In genomic region chrX:153794018-153794896, GRCh38 we compare ENCODE assay signal across 8 cellular contexts. TPM values are rescaled to one million over a fixed set of nuclear protein-coding genes. Genes with fewer than 3 reads are reported as not detected.
DNase-seq lines count a peak whose midpoint lies in the region; TF ChIP-seq lines count a peak whose summit lies in the region.

IDH3G (minus strand) TSS chrX:153794375; CDS start chrX:153794326, 49 bp downstream.
SSR4 (plus strand) TSS chrX:153794668; CDS start chrX:153794688, 20 bp downstream.

- TF ChIP-seq CTCF in fibroblast of the aortic adventitia (IDR thresholded peaks at IDR 0.05; ENCODE audit: insufficient read depth, low read length) (peak; percentile 15), nephron (IDR thresholded peaks at IDR 0.05; ENCODE audit: unreplicated experiment in 3 of 3) (no peak)

- H3K27me3 ChIP-seq in H7 (ENCODE audit: control insufficient read depth, insufficient read depth, low read length): no peaks in the 10 kb centered on the region

- H3K4me3 ChIP-seq in H7 (ENCODE audit: insufficient read depth, low read depth, low read length): peak within 1 kb of the TSS; percentile 76
- H3K4me3 ChIP-seq in fibroblast of the aortic adventitia (ENCODE audit: low read depth, low read length): peak within 1 kb of the TSS; percentile 82

- peaks cover 14% of the 10 kb centered on the region for H3K36me3 Mint-ChIP-seq in nephron (ENCODE audit: low read depth)
- peaks cover 11% of the 10 kb centered on the region for H3K36me3 Mint-ChIP-seq in stimulated activated naive CD8-positive, alpha-beta T cell treated with anti-CD3 and anti-CD28 coated beads, Interleukin-15, Interleukin-2, amounts not matched to agents 100 ng/mL and 50 ng/mL, for 24 hours (ENCODE audit: low read depth)

- H3K27ac Mint-ChIP-seq in nephron: peak within 1 kb of the TSS; percentile 85 to 96 (median 93)
- H3K27ac Mint-ChIP-seq in stimulated activated naive CD8-positive, alpha-beta T cell treated with anti-CD3 and anti-CD28 coated beads, Interleukin-15, Interleukin-2, amounts not matched to agents 100 ng/mL and 50 ng/mL, for 24 hours: peak within 1 kb of the TSS; percentile 95

- H3K27me3 Mint-ChIP-seq in nephron (ENCODE audit: low read depth): no peaks in the 10 kb centered on the region
- no peaks in the 10 kb centered on the region for H3K27me3 Mint-ChIP-seq in stimulated activated naive CD8-positive, alpha-beta T cell treated with anti-CD3 and anti-CD28 coated beads, Interleukin-15, Interleukin-2, amounts not matched to agents 100 ng/mL and 50 ng/mL, for 24 hours

- peak within 1 kb of the TSS; percentile 90 to 95 (median 93) for H3K4me3 Mint-ChIP-seq in nephron
- H3K4me3 Mint-ChIP-seq in stimulated activated naive CD8-positive, alpha-beta T cell treated with anti-CD3 and anti-CD28 coated beads, Interleukin-15, Interleukin-2, amounts not matched to agents 100 ng/mL and 50 ng/mL, for 24 hours: peak within 1 kb of the TSS; percentile 93

- peaks cover 8% of the 10 kb centered on the region for H3K9me3 Mint-ChIP-seq in nephron
- no peaks in the 10 kb centered on the region for H3K9me3 Mint-ChIP-seq in stimulated activated naive CD8-positive, alpha-beta T cell treated with anti-CD3 and anti-CD28 coated beads, Interleukin-15, Interleukin-2, amounts not matched to agents 100 ng/mL and 50 ng/mL, for 24 hours

- peaks cover 4% of the 10 kb centered on the region for H3K36me3 ChIP-seq in H7 (replicated peaks; ENCODE audit: control insufficient read depth, insufficient read depth, low read length)

- peaks cover 8% of the 10 kb centered on the region for H3K4me1 Mint-ChIP-seq in nephron
- H3K4me1 Mint-ChIP-seq in stimulated activated naive CD8-positive, alpha-beta T cell treated with anti-CD3 and anti-CD28 coated beads, Interleukin-15, Interleukin-2, amounts not matched to agents 100 ng/mL and 50 ng/mL, for 24 hours (ENCODE audit: low read depth): peaks cover 22% of the 10 kb centered on the region

- peak; percentile 99 for DNase-seq in ELF-1 (ENCODE audit: low read depth, low spot score)
- peak; percentile 99 for DNase-seq in H7
- DNase-seq in M059J (ENCODE audit: low read depth): peak; percentile 96
- peak; percentile 75 to 86 for DNase-seq in SHP77 (lab: John Stamatoyannopoulos, UW)
- DNase-seq in activated effector memory CD4-positive, alpha-beta T cell treated with anti-CD3 and anti-CD28 coated beads, Interleukin-2, amount 50 U/mL, for 16 hours: peak; percentile 96
- DNase-seq in fibroblast of the aortic adventitia (ENCODE audit: low read depth): peak; percentile 92

RNA-seq across cellular contexts. Expression of gene IDH3G, which starts in this region (rescaled TPM):
- 63.3 and 76.2 TPM in 2 replicates for total RNA-seq in H7 (2014; rRNA removed; shearing (Covaris generic))
- 131 and 165 TPM in 2 replicates for total RNA-seq in M059J (2014; rRNA removed; shearing (Covaris generic))
- total RNA-seq in fibroblast of the aortic adventitia (ENCODE audit: low replicate concordance): 7.2 and 46.0 TPM in 2 replicates

RNA-seq across cellular contexts. Expression of gene SSR4, which starts in this region (rescaled TPM):
- 148 and 198 TPM in 2 replicates for total RNA-seq in H7 (2014; rRNA removed; shearing (Covaris generic))
- 455 and 477 TPM in 2 replicates for total RNA-seq in M059J (2014; rRNA removed; shearing (Covaris generic))
- total RNA-seq in fibroblast of the aortic adventitia (ENCODE audit: low replicate concordance): 34.2 and 186 TPM in 2 replicates

Comparison
In these comparisons a context has a peak if more than half of its experiments do, and no peak if none do; other contexts are left out.
1. Peak in every context shown above with its lines: DNase-seq and H3K4me3 ChIP-seq.